ENCODE assay signal across 17 cellular contexts in the genomic region with DNA sequence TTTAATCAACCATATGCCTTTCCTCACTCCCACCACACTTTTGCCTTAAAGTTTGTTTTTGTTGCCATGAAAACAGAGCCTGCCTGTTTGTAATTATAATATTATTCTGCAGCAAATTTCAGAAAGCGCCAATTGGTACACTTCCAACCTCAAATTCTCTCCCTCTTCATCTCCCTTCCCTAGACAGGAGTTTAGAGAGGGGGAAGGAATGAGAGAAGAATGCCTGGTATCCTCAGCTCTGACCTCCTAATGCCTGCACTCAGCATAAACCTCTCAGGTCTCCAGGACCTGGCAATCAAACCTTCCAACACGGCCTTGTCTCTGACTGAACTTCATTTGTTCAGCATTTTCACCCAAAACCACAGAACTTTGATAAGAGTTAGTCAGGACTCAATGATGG.
"Had no signal": no experiment of that assay in that cellular context is flagged by ENCODE, and none has a peak within 500 bp of the region (broad histone marks: within the 10 kb centered on the region; RNA-seq: fewer than 3 reads in every experiment).

No MANE protein-coding gene starts in this region.

- H3K27ac Mint-ChIP-seq: activated CD4-positive, alpha-beta T cell treated with anti-CD3 and anti-CD28 coated beads, Interleukin-2, amount 10 ng/mL, durations not matched to agents 7 days and 5 days; activated naive CD4-positive, alpha-beta T cell treated with anti-CD3 and anti-CD28 coated beads, Interleukin-2, amount 10 ng/mL, durations not matched to agents 7 days and 5 days; activated T-helper 17 cell treated with anti-CD3 and anti-CD28 coated beads, Interleukin-2, amount 50 U/mL, for 72 hours; natural killer cell; stimulated activated naive B cell treated with anti-CD40 and anti-IgM and Interleukin-4, amounts not matched to agents 10 μg/mL and 1 μg/mL and 100 μg/mL, for 72 hours had no signal

- H3K4me3 Mint-ChIP-seq: activated CD4-positive, alpha-beta T cell treated with anti-CD3 and anti-CD28 coated beads, Interleukin-2, amount 10 ng/mL, durations not matched to agents 7 days and 5 days; activated naive CD4-positive, alpha-beta T cell treated with anti-CD3 and anti-CD28 coated beads, Interleukin-2, amount 10 ng/mL, durations not matched to agents 7 days and 5 days; activated T-helper 17 cell treated with anti-CD3 and anti-CD28 coated beads, Interleukin-2, amount 50 U/mL, for 72 hours; natural killer cell; stimulated activated naive B cell treated with anti-CD40 and anti-IgM and Interleukin-4, amounts not matched to agents 10 μg/mL and 1 μg/mL and 100 μg/mL, for 72 hours had no signal

- H3K36me3 Mint-ChIP-seq: activated naive CD4-positive, alpha-beta T cell treated with anti-CD3 and anti-CD28 coated beads, Interleukin-2, amount 10 ng/mL, durations not matched to agents 7 days and 5 days; natural killer cell; stimulated activated naive B cell treated with anti-CD40 and anti-IgM and Interleukin-4, amounts not matched to agents 10 μg/mL and 1 μg/mL and 100 μg/mL, for 72 hours had no signal

- ATAC-seq: activated T-helper 17 cell treated with anti-CD3 and anti-CD28 coated beads, Interleukin-2, amount 50 U/mL, for 72 hours; left lobe of liver; mucosa of descending colon; natural killer cell; sciatic nerve; stimulated activated naive B cell treated with anti-CD40 and anti-IgM and Interleukin-4, amounts not matched to agents 10 μg/mL and 1 μg/mL and 100 μg/mL, for 72 hours had no signal

- H3K4me1 ChIP-seq: prostate gland had no signal

- H3K36me3 ChIP-seq: prostate gland had no signal

- H3K4me1 Mint-ChIP-seq: activated CD4-positive, alpha-beta T cell treated with anti-CD3 and anti-CD28 coated beads, Interleukin-2, amount 10 ng/mL, durations not matched to agents 7 days and 5 days; activated naive CD4-positive, alpha-beta T cell treated with anti-CD3 and anti-CD28 coated beads, Interleukin-2, amount 10 ng/mL, durations not matched to agents 7 days and 5 days; activated T-helper 17 cell treated with anti-CD3 and anti-CD28 coated beads, Interleukin-2, amount 50 U/mL, for 72 hours; natural killer cell; stimulated activated naive B cell treated with anti-CD40 and anti-IgM and Interleukin-4, amounts not matched to agents 10 μg/mL and 1 μg/mL and 100 μg/mL, for 72 hours had no signal

- H3K27me3 Mint-ChIP-seq: activated CD4-positive, alpha-beta T cell treated with anti-CD3 and anti-CD28 coated beads, Interleukin-2, amount 10 ng/mL, durations not matched to agents 7 days and 5 days; activated naive CD4-positive, alpha-beta T cell treated with anti-CD3 and anti-CD28 coated beads, Interleukin-2, amount 10 ng/mL, durations not matched to agents 7 days and 5 days; activated T-helper 17 cell treated with anti-CD3 and anti-CD28 coated beads, Interleukin-2, amount 50 U/mL, for 72 hours; stimulated activated naive B cell treated with anti-CD40 and anti-IgM and Interleukin-4, amounts not matched to agents 10 μg/mL and 1 μg/mL and 100 μg/mL, for 72 hours had no signal

- H3K9me3 ChIP-seq: mucosa of descending colon, prostate gland had no signal

- H3K4me3 ChIP-seq: mucosa of descending colon, prostate gland had no signal

- H3K9me3 Mint-ChIP-seq: stimulated activated naive B cell treated with anti-CD40 and anti-IgM and Interleukin-4, amounts not matched to agents 10 μg/mL and 1 μg/mL and 100 μg/mL, for 72 hours had no signal

- DNase-seq: activated CD4-positive, alpha-beta T cell treated with anti-CD3 and anti-CD28 coated beads, Interleukin-2, amount 10 ng/mL, durations not matched to agents 7 days and 5 days; activated CD4-positive, CD25-positive, alpha-beta regulatory T cell; activated naive CD4-positive, alpha-beta T cell treated with anti-CD3 and anti-CD28 coated beads, Interleukin-2, amount 10 ng/mL, durations not matched to agents 7 days and 5 days; activated T-cell treated with anti-CD3 and anti-CD28 coated beads for 4 hours; amniotic stem cell; effector CD8-positive, alpha-beta T cell; mammary epithelial cell; mucosa of descending colon; natural killer cell; stimulated activated CD4-positive, alpha-beta T cell treated with anti-CD3 and anti-CD28 coated beads, Interleukin-2, amount 100 ng/mL, for 24 hours; stimulated activated naive B cell treated with anti-CD40 and anti-IgM and Interleukin-4, amounts not matched to agents 10 μg/mL and 1 μg/mL and 100 μg/mL, for 72 hours; substantia nigra; trophoblast cell had no signal

- H3K27ac ChIP-seq: prostate gland had no signal
